In genomic region chr2:201707142-201707541, GRCh38 we compare ENCODE assay signal across 23 cellular contexts. TPM values are rescaled to one million over a fixed set of nuclear protein-coding genes. Genes with fewer than 3 reads are reported as not detected.
A peak's percentile ranks its signal among the peaks of the same experiment; 100 is the strongest.
DNase-seq lines count a peak whose midpoint lies in the region; ATAC-seq, FAIRE-seq and TF ChIP-seq lines count a peak whose summit lies in the region.
"Had no signal": no experiment of that assay in that cellular context is flagged by ENCODE, and none has a peak within 500 bp of the region (broad histone marks: within the 10 kb centered on the region; RNA-seq: fewer than 3 reads in every experiment).

No MANE protein-coding gene starts in this region.

- WGBS in SK-N-SH (ENCODE audit: low lambda C conversion rate), result 100% methylated on average over 1 of the region's 1 CpG
- 98 to 100% methylated on average over 1 of the region's 1 CpG for WGBS in aorta, 2 donors

- H3K79me2 ChIP-seq in SK-N-SH (ENCODE audit: insufficient read depth), result no peaks in the 10 kb centered on the region
- H3K79me2 ChIP-seq in endothelial cell of umbilical vein (ENCODE audit: control insufficient read depth, insufficient read depth, low read length), result no peaks in the 10 kb centered on the region

- POLR2A ChIA-PET in SK-N-SH (lab: Yijun Ruan, JAX), result no interaction called here
- POLR2A ChIA-PET in endothelial cell of umbilical vein (lab: Charles Lee), result no interaction called here

- H3K9me1 ChIP-seq in endothelial cell of umbilical vein (replicated peaks; ENCODE audit: control insufficient read depth, extremely low read depth, insufficient read depth, low read length), result no peaks in the 10 kb centered on the region

- H3K4me2 ChIP-seq in SK-N-SH, result no peak overlapping the region
- no peak overlapping the region for H3K4me2 ChIP-seq in endothelial cell of umbilical vein (ENCODE audit: insufficient read depth, low read length)

- dilution Hi-C loops in endothelial cell of umbilical vein (cut with MboI; ENCODE audit: extremely low pct_ligation_motif_present, low sequenced_read_pairs), result no loop called here

- no peak overlapping the region for H3K9ac ChIP-seq in SK-N-SH
- H3K9ac ChIP-seq in endothelial cell of umbilical vein (replicated peaks; ENCODE audit: extremely low read depth, insufficient read depth, low read length), result no peak overlapping the region

- no peak for TF ChIP-seq POLR2A in endothelial cell of umbilical vein (IDR thresholded peaks at IDR 0.05; ENCODE audit: low read depth, low read length)

- no peak for FAIRE-seq in endothelial cell of umbilical vein (lab: Jason Lieb, UNC)

- H2AFZ ChIP-seq in SK-N-SH (ENCODE audit: low read depth) (no peak overlapping the region), endothelial cell of umbilical vein (ENCODE audit: low read depth, low read length) (no peak overlapping the region)

- ATAC-seq in SK-N-SH treated with all-trans-retinoic acid at 6 μM for 48 hours (peak; percentile 33; the same call in 2 of the 3 replicates), aorta (ENCODE audit: low FRiP score) (peak; percentile 7), HG03097 (IDR thresholded peaks at IDR 0.05; ENCODE audit: low FRiP score, unreplicated experiment) (no peak), GM21717 (IDR thresholded peaks at IDR 0.05; ENCODE audit: unreplicated experiment) (no peak)

- intact Hi-C loops in endothelial cell of umbilical vein (cut with micrococcal nuclease) (loop anchor here (1.0 to 2.0 kb wide), 5 partner anchors 8 to 471 kb away; partner anchors contain the start of gene TMEM237), aorta (cut with DNase I) (loop anchor here in 1 of 2 donors (10.0 kb wide), 1 partner anchor 472 kb away; no protein-coding TSS in a partner anchor)

- CTCF ChIA-PET in SK-N-SH (lab: Yijun Ruan, JAX), result no interaction called here
- CTCF ChIA-PET in endothelial cell of umbilical vein (lab: Charles Lee), result interaction anchor here (0.6 to 4.9 kb wide), 23 partner anchors 9 to 475 kb away, joined by 3 to 32 read pairs (median 6); partner anchors contain the start of genes MPP4 and TMEM237

- H3K27ac ChIP-seq in SK-N-SH (ENCODE audit: low read depth in 2 of 2, low read length in 1 of 2) (peak overlapping the region in 1 of 2 experiments; percentile 32; a peak in 2 of 4 replicates), endothelial cell of umbilical vein (ENCODE audit: insufficient read depth, low read depth, low read length) (peak overlapping the region; percentile 6), aorta (ENCODE audit: low read depth in 1 of 2, low read length in 2 of 2) (no peak overlapping the region)
- H3K27ac ChIP-seq: 22Rv1, SJSA1 had no signal

- H3F3A ChIP-seq in SK-N-SH (replicated peaks; ENCODE audit: insufficient read depth), result peaks cover 13% of the 10 kb centered on the region

- H3K4me3 ChIP-seq in SK-N-SH (ENCODE audit: low read depth in 2 of 2, low read length in 1 of 2) (no peak overlapping the region), endothelial cell of umbilical vein (replicated peaks in 1 of 3; ENCODE audit: insufficient read depth in 1 of 3, low read depth in 1 of 3, low read length in 3 of 3) (no peak overlapping the region), aorta (ENCODE audit: low read length in 2 of 2) (no peak overlapping the region)
- H3K4me3 ChIP-seq: SJSA1 had no signal

- peaks cover 0 to 29% of the 10 kb centered on the region in 2 experiments; a peak in 1 of 4 replicates for H3K4me1 ChIP-seq in SK-N-SH (ENCODE audit: control insufficient read depth in 1 of 2, insufficient read depth in 2 of 2, low read depth in 1 of 2, low read length in 1 of 2)
- H3K4me1 ChIP-seq in endothelial cell of umbilical vein (ENCODE audit: control insufficient read depth, extremely low read depth, insufficient read depth, low read length), result peaks cover 28% of the 10 kb centered on the region
- H3K4me1 ChIP-seq in aorta (ENCODE audit: control insufficient read depth in 1 of 2, insufficient read depth in 2 of 2, low read length in 2 of 2), result no peaks in the 10 kb centered on the region
- H3K4me1 ChIP-seq: SJSA1 had no signal

- no TSS peak for BruUV-seq in endothelial cell of umbilical vein (replicated peaks; lab: Mats Ljungman, UMichigan)

- no peaks in the 10 kb centered on the region for H3K9me2 ChIP-seq in SK-N-SH

- H3K36me3 ChIP-seq in SK-N-SH (replicated peaks in 1 of 2; ENCODE audit: control insufficient read depth in 1 of 2, insufficient read depth in 2 of 2, low read length in 1 of 2) (peaks cover 71 to 76% of the 10 kb centered on the region in 2 experiments), endothelial cell of umbilical vein (ENCODE audit: control insufficient read depth in 2 of 2, extremely low read depth in 1 of 2, insufficient read depth in 2 of 2, low read length in 2 of 2) (peaks cover 0 to 9% of the 10 kb centered on the region in 2 experiments), aorta (ENCODE audit: control insufficient read depth in 1 of 2, insufficient read depth in 2 of 2, low read length in 1 of 2) (peaks cover 6 to 12% of the 10 kb centered on the region in 2 donors)

- TF ChIP-seq EP300 in SK-N-SH (IDR thresholded peaks at IDR 0.05; ENCODE audit: borderline replicate concordance in 1 of 2, low read depth in 1 of 2, low read length in 1 of 2), result no peak

- H3K27me3 ChIP-seq in SK-N-SH (ENCODE audit: insufficient read depth), result no peaks in the 10 kb centered on the region
- no peaks in the 10 kb centered on the region for H3K27me3 ChIP-seq in endothelial cell of umbilical vein (ENCODE audit: control insufficient read depth in 2 of 2, insufficient read depth in 2 of 2, low read length in 2 of 2)
- no peaks in the 10 kb centered on the region for H3K27me3 ChIP-seq in aorta (ENCODE audit: control insufficient read depth in 1 of 2, insufficient read depth in 2 of 2, low read length in 1 of 2)
- H3K27me3 ChIP-seq: SJSA1 had no signal

- TF ChIP-seq RAD21 in SK-N-SH (IDR thresholded peaks at IDR 0.05; ENCODE audit: low read length), result no peak

- no peaks in the 10 kb centered on the region for H4K20me1 ChIP-seq in SK-N-SH (ENCODE audit: insufficient read depth)
- H4K20me1 ChIP-seq in endothelial cell of umbilical vein (replicated peaks; ENCODE audit: control insufficient read depth, extremely low read depth, insufficient read depth, low read length), result no peaks in the 10 kb centered on the region

- H3K9me3 ChIP-seq in SK-N-SH (no peaks in the 10 kb centered on the region), endothelial cell of umbilical vein (replicated peaks; ENCODE audit: control insufficient read depth, insufficient read depth, low read length) (no peaks in the 10 kb centered on the region), aorta (ENCODE audit: control insufficient read depth, low read length) (no peaks in the 10 kb centered on the region)
- H3K9me3 ChIP-seq: SJSA1 had no signal

- TF ChIP-seq CTCF in SK-N-SH (IDR thresholded peaks at IDR 0.05) (no peak), endothelial cell of umbilical vein (IDR thresholded peaks at IDR 0.05; ENCODE audit: extremely low read depth in 1 of 2, insufficient read depth in 1 of 2, low read depth in 1 of 2, low read length in 2 of 2) (no peak)

- DNase-seq in SK-N-SH, result no peak
- peak; percentile 30 to 40 for DNase-seq in Kasumi-1 (lab: John Stamatoyannopoulos, UW)
- DNase-seq in endothelial cell of umbilical vein (ENCODE audit: low read depth, low spot score), result no peak
- DNase-seq in aorta, result no peak
- no peak for DNase-seq in GOT3 (lab: John Stamatoyannopoulos, UW)
- DNase-seq: AML-193, C1 segment of cervical spinal cord, Calu3, DMS153, GF-D8, H9, KBM-7, NCI-H1694, NCI-H2081 treated with DMSO at 0.1 percent for 48 hours, NCI-H2171 treated with DMSO at 0.1 percent for 48 hours, NCI-H524 treated with DMSO at 0.1 percent for 48 hours, OCI-M1 had no signal

TF ChIP-seq in SK-N-SH treated with all-trans-retinoic acid at 6 μM for 48 hours, 23 proteins besides CTCF, POLR2A, EP300 and RAD21 (continues in another document):
- TF ChIP-seq ARNTL (CRISPR knock-in tag; IDR thresholded peaks at IDR 0.05; ENCODE audit: borderline replicate concordance, low read depth), result no peak
- TF ChIP-seq OSR1 (CRISPR knock-in tag; IDR thresholded peaks at IDR 0.05), result no peak
- TF ChIP-seq ESRRG (CRISPR knock-in tag; IDR thresholded peaks at IDR 0.05), result no peak
- TF ChIP-seq CSDC2 (CRISPR knock-in tag; IDR thresholded peaks at IDR 0.05), result no peak

TF ChIP-seq in SK-N-SH, 30 proteins besides CTCF, POLR2A, EP300 and RAD21:
- TF ChIP-seq MXI1 (IDR thresholded peaks at IDR 0.05; ENCODE audit: low read depth, low read length), result no peak

TF ChIP-seq in endothelial cell of umbilical vein, 7 proteins besides CTCF, POLR2A, EP300 and RAD21:
- TF ChIP-seq JUN (IDR thresholded peaks at IDR 0.05; ENCODE audit: borderline replicate concordance, insufficient read depth, insufficient read length, low read depth) (no peak), POLR2AphosphoS5 (IDR thresholded peaks at IDR 0.05; ENCODE audit: insufficient read depth, low read depth, low read length) (no peak), FOS (IDR thresholded peaks at IDR 0.05; ENCODE audit: borderline replicate concordance, insufficient read depth, low read length) (no peak), EZH2 (IDR thresholded peaks at IDR 0.05; ENCODE audit: borderline replicate concordance, low read depth, low read length, severe bottlenecking) (no peak), GATA2 (IDR thresholded peaks at IDR 0.05; ENCODE audit: insufficient read depth, insufficient read length, low read depth, low read length) (no peak), MAX (IDR thresholded peaks at IDR 0.05; ENCODE audit: insufficient read depth, insufficient read length) (no peak), MYC (IDR thresholded peaks at IDR 0.05; ENCODE audit: low read depth, low read length) (no peak)

RNA-seq across cellular contexts. Expression of gene MPP4, which starts 8.7 kb away (rescaled TPM):
- polyA plus RNA-seq in SK-N-SH (2012; rRNA removed) (24.4 and 40.7 TPM in 2 replicates), endothelial cell of umbilical vein (5.3 and 5.6 TPM in 2 replicates), aorta (not detected)
- 19.8 and 20.1 TPM in 2 replicates for polyA plus RNA-seq in SK-N-SH (2012; cell fraction: cytosol; rRNA removed)
- polyA plus RNA-seq in SK-N-SH (2012; cell fraction: nucleus; rRNA removed), result 70.0 and 114 TPM in 2 replicates
- total RNA-seq in endothelial cell of umbilical vein (7.6 and 9.7 TPM in 2 replicates), aorta (1 to 10 TPM in 1 of 2 donors, under 1 TPM in 1; 0.30 to 1.0 TPM)
- 5.3 and 5.6 TPM in 2 replicates for polyA plus RNA-seq in endothelial cell of umbilical vein (2011; cell fraction: cytosol; rRNA removed)
- 23.4 and 30.5 TPM in 2 replicates for polyA plus RNA-seq in endothelial cell of umbilical vein (2011; cell fraction: nucleus; rRNA removed)
- polyA plus RNA-seq in endothelial cell of umbilical vein (2012), result 2.5 and 4.8 TPM in 2 replicates
- 7.1 and 7.3 TPM in 2 replicates for polyA minus RNA-seq in endothelial cell of umbilical vein
- not detected for polyA minus RNA-seq in endothelial cell of umbilical vein (2011; cell fraction: cytosol; rRNA and poly(A)+ RNA removed)
- 10.3 and 18.0 TPM in 2 replicates for polyA minus RNA-seq in endothelial cell of umbilical vein (2011; cell fraction: nucleus; rRNA and poly(A)+ RNA removed)
- total RNA-seq: Calu3; CD8-positive, alpha-beta memory T cell; H9 had no signal
- polyA plus RNA-seq: CD8-positive, alpha-beta memory T cell had no signal

Comparison
In these comparisons a context has a peak if more than half of its experiments do, and no peak if none do; other contexts are left out.
1. ATAC-seq: peak in SK-N-SH treated with all-trans-retinoic acid at 6 μM for 48 hours (single experiment) and aorta (single experiment); none in HG03097 (single experiment) and GM21717 (single experiment).
2. DNase-seq: peak in Kasumi-1 (2 of 2); none in SK-N-SH (single experiment), endothelial cell of umbilical vein (single experiment), aorta (0 of 2) and GOT3 (single experiment).